Comparison of ENCODE assay signal across 1 cellular context in the genomic region with DNA sequence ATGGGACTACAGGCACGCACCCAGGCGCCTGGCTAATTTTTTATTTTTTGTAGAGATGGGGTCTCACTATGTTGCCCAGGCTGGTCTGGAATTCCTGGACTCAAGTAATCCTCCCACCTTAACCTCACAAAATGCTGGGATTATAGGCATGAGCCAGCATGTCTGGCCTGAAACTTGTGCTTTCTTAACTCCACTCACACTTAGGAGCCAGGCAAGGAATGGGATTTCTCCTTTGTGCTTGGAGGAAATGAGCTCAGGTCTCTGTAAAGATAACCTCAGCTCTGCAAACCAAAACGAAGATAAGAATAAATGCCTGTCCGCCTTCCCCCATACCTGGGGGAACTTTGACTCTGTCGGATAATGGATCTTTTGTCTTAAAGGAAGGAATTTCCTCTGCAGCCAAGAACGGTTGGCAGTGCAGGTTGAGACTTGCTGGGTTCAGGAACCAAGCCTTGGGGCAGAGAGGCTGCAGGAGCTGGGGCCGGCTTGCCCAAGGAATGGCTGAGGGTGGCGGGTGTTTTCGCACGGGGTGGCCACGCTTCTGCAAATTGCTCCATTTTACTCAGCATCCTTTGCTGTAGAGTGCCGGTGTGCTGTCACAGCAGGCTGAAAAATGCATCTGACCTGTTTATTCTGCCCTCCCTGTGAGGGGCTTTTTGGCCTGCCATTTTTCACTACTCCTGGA.
TF ChIP-seq lines count a peak whose summit lies in the region.

No MANE protein-coding gene starts in this region.

TF ChIP-seq in K562, 482 proteins besides CTCF, POLR2A, EP300 and RAD21 (continued from another document):
- no peak for TF ChIP-seq BRF2 (IDR thresholded peaks at IDR 0.05; ENCODE audit: borderline replicate concordance, insufficient read depth, insufficient read length)
- TF ChIP-seq PHF8 (IDR thresholded peaks at IDR 0.05; ENCODE audit: borderline replicate concordance, low read length): no peak
- TF ChIP-seq ATF2 (CRISPR knock-in tag; IDR thresholded peaks at IDR 0.05): no peak
- TF ChIP-seq GTF2F1 (IDR thresholded peaks at IDR 0.05; ENCODE audit: low read depth, low read length): no peak
- TF ChIP-seq, protein P1, sequence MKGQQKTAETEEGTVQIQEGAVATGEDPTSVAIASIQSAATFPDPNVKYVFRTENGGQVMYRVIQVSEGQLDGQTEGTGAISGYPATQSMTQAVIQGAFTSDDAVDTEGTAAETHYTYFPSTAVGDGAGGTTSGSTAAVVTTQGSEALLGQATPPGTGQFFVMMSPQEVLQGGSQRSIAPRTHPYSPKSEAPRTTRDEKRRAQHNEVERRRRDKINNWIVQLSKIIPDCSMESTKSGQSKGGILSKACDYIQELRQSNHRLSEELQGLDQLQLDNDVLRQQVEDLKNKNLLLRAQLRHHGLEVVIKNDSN (CRISPR knock-in tag; IDR thresholded peaks at IDR 0.05): no peak
- no peak for TF ChIP-seq RFX1 (IDR thresholded peaks at IDR 0.05)
- no peak for TF ChIP-seq USF2 (CRISPR knock-in tag; IDR thresholded peaks at IDR 0.05)
- TF ChIP-seq ZBTB2 (IDR thresholded peaks at IDR 0.05): no peak
- TF ChIP-seq BRD4 (IDR thresholded peaks at IDR 0.05): no peak
- TF ChIP-seq JUND (IDR thresholded peaks at IDR 0.05; ENCODE audit: borderline replicate concordance, low read depth, low read length): no peak
- TF ChIP-seq JUND (tag; IDR thresholded peaks at IDR 0.05; ENCODE audit: borderline replicate concordance, low read depth, low read length): no peak
- no peak for TF ChIP-seq HMG20A (CRISPR knock-in tag; conservative IDR thresholded peaks at IDR 0.05)
- TF ChIP-seq KDM5B (IDR thresholded peaks at IDR 0.05; ENCODE audit: insufficient replicate concordance, low read depth, low read length): no peak
- TF ChIP-seq PTRF (tag; IDR thresholded peaks at IDR 0.05): no peak
